Comparison of ENCODE assay signal across 8 cellular contexts in the genomic region with DNA sequence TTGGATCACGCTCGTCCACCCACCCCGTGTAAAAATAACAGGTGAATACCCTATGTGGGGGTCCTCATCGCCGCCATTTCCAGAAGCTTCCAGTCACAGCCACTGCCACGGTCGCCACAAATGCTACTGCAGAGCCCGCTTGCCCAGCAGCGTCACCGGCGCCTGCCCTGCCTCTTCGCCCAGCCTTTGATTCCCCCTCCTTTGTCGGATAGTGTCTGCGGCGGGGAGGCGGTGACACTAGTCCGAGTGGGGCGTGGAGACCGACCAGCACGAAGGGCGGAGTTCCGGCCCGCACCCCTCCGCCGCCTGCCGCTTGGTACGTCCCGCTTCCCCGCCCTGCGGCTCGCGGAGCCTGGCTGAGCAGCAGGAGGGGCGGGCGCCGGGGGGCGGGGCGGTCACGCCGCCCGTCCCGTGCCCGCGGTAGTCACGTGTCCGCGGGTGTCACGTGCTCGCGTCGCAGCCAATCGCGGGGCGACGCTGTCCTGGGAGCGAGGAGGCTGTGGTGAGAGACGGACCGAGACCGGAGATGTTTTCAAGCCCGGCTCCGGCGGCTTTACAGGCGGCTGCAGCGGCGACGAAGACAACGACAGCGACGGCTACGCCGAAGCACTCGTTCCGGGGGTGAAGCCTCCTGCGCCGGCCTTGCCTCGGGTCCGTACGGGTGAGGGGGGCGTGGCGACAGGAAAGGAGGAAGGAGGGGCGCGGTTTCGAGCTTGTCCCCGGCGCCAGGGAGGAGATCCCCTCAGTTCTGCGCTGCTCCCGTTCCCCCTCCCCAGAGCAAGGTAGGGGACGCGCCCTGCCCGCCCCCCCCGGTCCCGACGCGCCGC. TPM values are rescaled to one million over a fixed set of nuclear protein-coding genes. Genes with fewer than 3 reads are reported as not detected.
DNase-seq lines count a peak whose midpoint lies in the region; ATAC-seq and TF ChIP-seq lines count a peak whose summit lies in the region.

A gene (plus strand): TSS at position 467 of the 827 bp plus-strand sequence. CDS start 45,652 bp downstream, outside the sequence.

- no peak within 1 kb of the TSS for H3T11ph ChIP-seq in H9 (ENCODE audit: low read length)

- H3K27me3 Mint-ChIP-seq in H9 (ENCODE audit: low read depth) = no peaks in the 10 kb centered on the region
- H3K27me3 Mint-ChIP-seq in natural killer cell treated with Interleukin-12 subunit alpha and Interleukin-12 subunit beta and Interleukin-15 and Interleukin-18, amount 100 ng/mL, for 72 hours = no peaks in the 10 kb centered on the region

- no peaks in the 10 kb centered on the region for H3K4me1 ChIP-seq in H9 (ENCODE audit: insufficient read depth, low read length)

- H2BK20ac ChIP-seq in H9 (ENCODE audit: low read depth, low read length, poor library complexity, severe bottlenecking) = no peak within 1 kb of the TSS

- peak; percentile 72 for TF ChIP-seq POLR2A in Raji (IDR thresholded peaks at IDR 0.05; ENCODE audit: insufficient read depth, low read depth, low read length)

- peaks cover 9% of the 10 kb centered on the region for H3K23me2 ChIP-seq in H9 (ENCODE audit: insufficient read length, low read depth, low read length, poor library complexity, severe bottlenecking)

- no peak within 1 kb of the TSS for H2BK120ac ChIP-seq in H9 (ENCODE audit: low read depth, low read length, poor library complexity, severe bottlenecking)

- peak within 1 kb of the TSS; percentile 14 for H3K27ac ChIP-seq in H9 (ENCODE audit: insufficient read length, low read depth, low read length)

- DNase-seq in ELF-1 (ENCODE audit: low read depth, low spot score) = peak; percentile 98
- DNase-seq in H9 = peak; percentile 96
- peak; percentile 91 for DNase-seq in M059J (ENCODE audit: low read depth)
- peak; percentile 97 for DNase-seq in activated T-helper 9 cell treated with anti-CD3 and anti-CD28 coated beads, Interleukin-2, amount 50 U/mL, for 16 hours (ENCODE audit: low read depth)
- DNase-seq in fibroblast of pulmonary artery (ENCODE audit: low read depth) = peak; percentile 98
- DNase-seq in natural killer cell treated with Interleukin-12 subunit alpha and Interleukin-12 subunit beta and Interleukin-15 and Interleukin-18, amount 100 ng/mL, for 72 hours (ENCODE audit: low spot score) = peak; percentile 99
- peak; percentile 96 for DNase-seq in stimulated activated naive CD4-positive, alpha-beta T cell treated with Interleukin-2 at 50 U/mL for 16 hours (lab: John Stamatoyannopoulos, UW)

- no peak within 1 kb of the TSS for H4K91ac ChIP-seq in H9 (ENCODE audit: insufficient read length, low read depth, low read length)

- peak within 1 kb of the TSS; percentile 94 for H3K9ac ChIP-seq in H9 (ENCODE audit: extremely low read depth, insufficient read length, low read length)

- H3K9me3 Mint-ChIP-seq in H9 = no peaks in the 10 kb centered on the region
- H3K9me3 Mint-ChIP-seq in natural killer cell treated with Interleukin-12 subunit alpha and Interleukin-12 subunit beta and Interleukin-15 and Interleukin-18, amount 100 ng/mL, for 72 hours = no peaks in the 10 kb centered on the region

- H2AK5ac ChIP-seq in H9 (ENCODE audit: insufficient read length, low read length) = no peak within 1 kb of the TSS

- H3K56ac ChIP-seq in H9 (ENCODE audit: insufficient read length, low read depth, low read length) = no peak within 1 kb of the TSS

- peak within 1 kb of the TSS; percentile 94 to 96 for H3K4me3 Mint-ChIP-seq in H9
- peak within 1 kb of the TSS; percentile 95 for H3K4me3 Mint-ChIP-seq in natural killer cell treated with Interleukin-12 subunit alpha and Interleukin-12 subunit beta and Interleukin-15 and Interleukin-18, amount 100 ng/mL, for 72 hours

- peak within 1 kb of the TSS; percentile 94 for H3K18ac ChIP-seq in H9 (ENCODE audit: insufficient read length, low read depth, low read length)

- H4K8ac ChIP-seq in H9 (replicated peaks; ENCODE audit: insufficient read length, low read depth, low read length) = no peak within 1 kb of the TSS

- no CpG with 5 or more reads among the region's 94 CpGs for WGBS in H9 (ENCODE audit: extremely low coverage, insufficient read length, low lambda C conversion rate)

- no peak within 1 kb of the TSS for H4K5ac ChIP-seq in H9 (ENCODE audit: insufficient read length, low read depth, low read length)

- TF ChIP-seq CTCF in H9 (conservative IDR thresholded peaks at IDR 0.05) (no peak), fibroblast of pulmonary artery (IDR thresholded peaks at IDR 0.05; ENCODE audit: low read length, missing control alignments) (no peak)

- H3K9me3 ChIP-seq in H9 (ENCODE audit: control insufficient read depth, low read depth, low read length) = no peaks in the 10 kb centered on the region

- peak within 1 kb of the TSS; percentile 85 for H3K23ac ChIP-seq in H9 (ENCODE audit: insufficient read length, low read depth, low read length)

- H4K20me1 ChIP-seq in H9 (ENCODE audit: control insufficient read depth, insufficient read depth, insufficient read length) = peaks cover 3% of the 10 kb centered on the region

- H3K79me2 ChIP-seq in H9 (ENCODE audit: insufficient read depth, low read length) = 0 out of 2 replicates have a peak, but pooled peaks cover 7% of the 10 kb centered on the region

- H2BK12ac ChIP-seq in H9 (ENCODE audit: insufficient read length, low read depth, low read length) = no peak within 1 kb of the TSS

- H3K14ac ChIP-seq in H9 (ENCODE audit: insufficient read depth, low read length) = peak within 1 kb of the TSS; percentile 94

- no peak within 1 kb of the TSS for H2BK5ac ChIP-seq in H9 (ENCODE audit: insufficient read length, low read length)

- peak within 1 kb of the TSS; percentile 70 for H3K4me3 ChIP-seq in fibroblast of pulmonary artery (replicated peaks; ENCODE audit: low read depth, low read length)

- peaks cover 11 to 29% (median 28%) of the 10 kb centered on the region in 3 experiments for H3K36me3 Mint-ChIP-seq in H9 (ENCODE audit: insufficient read depth in 1 of 3, low read depth in 3 of 3)
- peaks cover 40% of the 10 kb centered on the region for H3K36me3 Mint-ChIP-seq in natural killer cell treated with Interleukin-12 subunit alpha and Interleukin-12 subunit beta and Interleukin-15 and Interleukin-18, amount 100 ng/mL, for 72 hours

- peak within 1 kb of the TSS; percentile 99; a peak in 6 of 7 replicates for H3K27ac Mint-ChIP-seq in H9
- H3K27ac Mint-ChIP-seq in natural killer cell treated with Interleukin-12 subunit alpha and Interleukin-12 subunit beta and Interleukin-15 and Interleukin-18, amount 100 ng/mL, for 72 hours = peak within 1 kb of the TSS; percentile 95 to 97

- no peaks in the 10 kb centered on the region for H3K27me3 ChIP-seq in H9 (ENCODE audit: insufficient read depth, low read length)

- H2BK15ac ChIP-seq in H9 (ENCODE audit: low read depth, low read length) = no peak within 1 kb of the TSS

- H3K4me2 ChIP-seq in H9 (ENCODE audit: insufficient read depth, insufficient read length, low read length) = peak within 1 kb of the TSS; percentile 99

- peaks cover 6% of the 10 kb centered on the region for H3K79me1 ChIP-seq in H9 (ENCODE audit: insufficient read depth, low read depth, low read length, poor library complexity, severe bottlenecking)

- no peak within 1 kb of the TSS for H2AFZ ChIP-seq in H9 (ENCODE audit: low read length)

- H3K4ac ChIP-seq in H9 (ENCODE audit: low read depth, low read length) = no peak within 1 kb of the TSS

- ATAC-seq in natural killer cell treated with Interleukin-12 subunit alpha and Interleukin-12 subunit beta and Interleukin-15 and Interleukin-18, amount 100 ng/mL, for 72 hours = peak; percentile 92 to 93

- peaks cover 37 to 39% of the 10 kb centered on the region in 2 experiments for H3K4me1 Mint-ChIP-seq in H9
- H3K4me1 Mint-ChIP-seq in natural killer cell treated with Interleukin-12 subunit alpha and Interleukin-12 subunit beta and Interleukin-15 and Interleukin-18, amount 100 ng/mL, for 72 hours (ENCODE audit: low read depth in 2 of 2) = peaks cover 46 to 66% of the 10 kb centered on the region in 2 donors

RNA-seq across cellular contexts. Expression of the gene that starts here (rescaled TPM):
- total RNA-seq in H9 (2021) = 36.0 and 38.9 TPM in 2 replicates
- 16.0 and 24.5 TPM in 2 replicates for total RNA-seq in M059J (2014; rRNA removed; shearing (Covaris generic))
- total RNA-seq in natural killer cell treated with Interleukin-12 subunit alpha and Interleukin-12 subunit beta and Interleukin-15 and Interleukin-18, amount 100 ng/mL, for 72 hours = 100 to 1,000 TPM; 133 to 174 TPM

Comparison
In these comparisons a context has a peak if more than half of its experiments do, and no peak if none do; other contexts are left out.
1. Peak in every context shown above with its lines: DNase-seq, ATAC-seq, H3K4me3 ChIP-seq and H3K27ac ChIP-seq.